In genomic region chr16:67104061-67104460, GRCh38 we compare ENCODE assay signal across 7 cellular contexts. TPM values are rescaled to one million over a fixed set of nuclear protein-coding genes. Genes with fewer than 3 reads are reported as not detected.
DNase-seq lines count a peak whose midpoint lies in the region; ATAC-seq, FAIRE-seq and TF ChIP-seq lines count a peak whose summit lies in the region.
"Had no signal": no experiment of that assay in that cellular context is flagged by ENCODE, and none has a peak within 500 bp of the region (broad histone marks: within the 10 kb centered on the region; RNA-seq: fewer than 3 reads in every experiment).

No MANE protein-coding gene starts in this region.

- peak; percentile 22 for TF ChIP-seq CTCF in epithelial cell of esophagus (IDR thresholded peaks at IDR 0.05; ENCODE audit: insufficient read depth, low read depth, low read length, missing control alignments)

- FAIRE-seq in urothelium cell line (lab: Jason Lieb, UNC) (no peak), GM12891 (lab: Jason Lieb, UNC) (no peak)

- no peak overlapping the region for H3K4me3 Mint-ChIP-seq in activated naive CD8-positive, alpha-beta T cell treated with anti-CD3 and anti-CD28 coated beads, Interleukin-2, amount 10 ng/mL, durations not matched to agents 7 days and 5 days
- no peak overlapping the region for H3K4me3 Mint-ChIP-seq in activated naive CD8-positive, alpha-beta T cell treated with anti-CD3 and anti-CD28 coated beads for 36 hours
- H3K4me3 Mint-ChIP-seq: activated T-cell treated with anti-CD3 and anti-CD28 coated beads, Interleukin-2, amount 50 U/mL, for 24 hours had no signal

- H3K4me1 Mint-ChIP-seq in activated naive CD8-positive, alpha-beta T cell treated with anti-CD3 and anti-CD28 coated beads, Interleukin-2, amount 10 ng/mL, durations not matched to agents 7 days and 5 days = peaks cover 4% of the 10 kb centered on the region
- H3K4me1 Mint-ChIP-seq in activated naive CD8-positive, alpha-beta T cell treated with anti-CD3 and anti-CD28 coated beads for 36 hours = no peaks in the 10 kb centered on the region

- no peak overlapping the region for H3K4me3 ChIP-seq in epithelial cell of esophagus (ENCODE audit: low read length)

- peak; percentile 35 for ATAC-seq in activated naive CD8-positive, alpha-beta T cell treated with anti-CD3 and anti-CD28 coated beads, Interleukin-2, amount 10 ng/mL, durations not matched to agents 7 days and 5 days (ENCODE audit: low read depth)
- ATAC-seq in HG03565 (IDR thresholded peaks at IDR 0.05; ENCODE audit: unreplicated experiment) = no peak

- DNase-seq in activated naive CD8-positive, alpha-beta T cell treated with anti-CD3 and anti-CD28 coated beads, Interleukin-2, amount 10 ng/mL, durations not matched to agents 7 days and 5 days = no peak
- DNase-seq in activated naive CD8-positive, alpha-beta T cell treated with anti-CD3 and anti-CD28 coated beads for 36 hours = no peak
- DNase-seq in epithelial cell of esophagus (ENCODE audit: low read depth) (no peak), urothelium cell line (ENCODE audit: low spot score) (peak; percentile 27), GM12891 (ENCODE audit: insufficient read length, low spot score) (no peak)
- DNase-seq: activated T-cell treated with anti-CD3 and anti-CD28 coated beads, Interleukin-2, amount 50 U/mL, for 24 hours had no signal

- H3K27ac Mint-ChIP-seq in activated naive CD8-positive, alpha-beta T cell treated with anti-CD3 and anti-CD28 coated beads, Interleukin-2, amount 10 ng/mL, durations not matched to agents 7 days and 5 days = no peak overlapping the region
- no peak overlapping the region for H3K27ac Mint-ChIP-seq in activated naive CD8-positive, alpha-beta T cell treated with anti-CD3 and anti-CD28 coated beads for 36 hours

- no peak for TF ChIP-seq POLR2A in GM12891 (IDR thresholded peaks at IDR 0.05; ENCODE audit: low read depth, low read length)

- H3K9me3 Mint-ChIP-seq in activated naive CD8-positive, alpha-beta T cell treated with anti-CD3 and anti-CD28 coated beads, Interleukin-2, amount 10 ng/mL, durations not matched to agents 7 days and 5 days = no peaks in the 10 kb centered on the region
- H3K9me3 Mint-ChIP-seq in activated naive CD8-positive, alpha-beta T cell treated with anti-CD3 and anti-CD28 coated beads for 36 hours = no peaks in the 10 kb centered on the region
- H3K9me3 Mint-ChIP-seq: activated T-cell treated with anti-CD3 and anti-CD28 coated beads, Interleukin-2, amount 50 U/mL, for 24 hours had no signal

- POLR2A ChIA-PET in activated naive CD8-positive, alpha-beta T cell treated with anti-CD3 and anti-CD28 coated beads, Interleukin-2, amount 10 ng/mL, durations not matched to agents 7 days and 5 days (lab: Charles Lee) = interaction anchor here (1.1 kb wide), 1 partner anchor 76 kb away, joined by 4 read pairs; no protein-coding TSS in a partner anchor

- H3K27me3 Mint-ChIP-seq in activated naive CD8-positive, alpha-beta T cell treated with anti-CD3 and anti-CD28 coated beads, Interleukin-2, amount 10 ng/mL, durations not matched to agents 7 days and 5 days = no peaks in the 10 kb centered on the region
- H3K27me3 Mint-ChIP-seq in activated naive CD8-positive, alpha-beta T cell treated with anti-CD3 and anti-CD28 coated beads for 36 hours = no peaks in the 10 kb centered on the region
- H3K27me3 Mint-ChIP-seq: activated T-cell treated with anti-CD3 and anti-CD28 coated beads, Interleukin-2, amount 50 U/mL, for 24 hours had no signal

- H3K36me3 Mint-ChIP-seq in activated naive CD8-positive, alpha-beta T cell treated with anti-CD3 and anti-CD28 coated beads, Interleukin-2, amount 10 ng/mL, durations not matched to agents 7 days and 5 days = peaks cover 12% of the 10 kb centered on the region
- peaks cover 4% of the 10 kb centered on the region for H3K36me3 Mint-ChIP-seq in activated naive CD8-positive, alpha-beta T cell treated with anti-CD3 and anti-CD28 coated beads for 36 hours

TF ChIP-seq in GM12891, 5 proteins besides CTCF, POLR2A, EP300 and RAD21:
- TF ChIP-seq TAF1 (IDR thresholded peaks at IDR 0.05; ENCODE audit: low read depth, low read length) (no peak), POLR2AphosphoS5 (IDR thresholded peaks at IDR 0.05; ENCODE audit: low read depth, low read length) (no peak), PAX5 (IDR thresholded peaks at IDR 0.05; ENCODE audit: insufficient read depth, low read length, severe bottlenecking) (no peak), SPI1 (IDR thresholded peaks at IDR 0.05; ENCODE audit: low read depth, low read length) (no peak), POU2F2 (IDR thresholded peaks at IDR 0.05; ENCODE audit: low read depth, low read length) (no peak)

RNA-seq across cellular contexts. Expression of gene PHAF1, which starts 5.7 kb away (rescaled TPM):
- 10 to 100 TPM; 16.6 to 17.3 TPM for total RNA-seq in activated naive CD8-positive, alpha-beta T cell treated with anti-CD3 and anti-CD28 coated beads, Interleukin-2, amount 10 ng/mL, durations not matched to agents 7 days and 5 days
- 10 to 100 TPM; 13.8 to 14.9 TPM for total RNA-seq in activated naive CD8-positive, alpha-beta T cell treated with anti-CD3 and anti-CD28 coated beads for 36 hours
- 5.9 TPM for polyA plus RNA-seq in GM12891 (2012; ENCODE audit: low read depth, missing spikeins)

RNA-seq across cellular contexts. Expression of gene B3GNT9, which starts 46.7 kb away (rescaled TPM):
- total RNA-seq in activated naive CD8-positive, alpha-beta T cell treated with anti-CD3 and anti-CD28 coated beads, Interleukin-2, amount 10 ng/mL, durations not matched to agents 7 days and 5 days = 10 to 100 TPM in 1 of 2 experiments, 1 to 10 TPM in 1; 9.0 to 10.1 TPM
- 1 to 10 TPM; 1.5 to 1.7 TPM for total RNA-seq in activated naive CD8-positive, alpha-beta T cell treated with anti-CD3 and anti-CD28 coated beads for 36 hours
- polyA plus RNA-seq in GM12891 (2012; ENCODE audit: low read depth, missing spikeins) = 3.2 TPM

RNA-seq across cellular contexts. Expression of gene TRADD, which starts 55.6 kb away (rescaled TPM):
- 10 to 100 TPM; 77.3 to 81.7 TPM for total RNA-seq in activated naive CD8-positive, alpha-beta T cell treated with anti-CD3 and anti-CD28 coated beads, Interleukin-2, amount 10 ng/mL, durations not matched to agents 7 days and 5 days
- total RNA-seq in activated naive CD8-positive, alpha-beta T cell treated with anti-CD3 and anti-CD28 coated beads for 36 hours = 10 to 100 TPM; 15.3 to 16.0 TPM
- 17.2 TPM for polyA plus RNA-seq in GM12891 (2012; ENCODE audit: low read depth, missing spikeins)

RNA-seq across cellular contexts. Expression of gene FBXL8, which starts 55.7 kb away (rescaled TPM):
- total RNA-seq in activated naive CD8-positive, alpha-beta T cell treated with anti-CD3 and anti-CD28 coated beads, Interleukin-2, amount 10 ng/mL, durations not matched to agents 7 days and 5 days = 10 to 100 TPM; 34.1 to 41.3 TPM
- total RNA-seq in activated naive CD8-positive, alpha-beta T cell treated with anti-CD3 and anti-CD28 coated beads for 36 hours = 1 to 10 TPM; 7.9 to 8.5 TPM
- polyA plus RNA-seq in GM12891 (2012; ENCODE audit: low read depth, missing spikeins) = 6.3 TPM

Comparison
In these comparisons a context has a peak if more than half of its experiments do, and no peak if none do; other contexts are left out.
1. RNA of gene TRADD, which starts 55.6 kb away (total RNA-seq): 77.3 to 81.7 TPM in activated naive CD8-positive, alpha-beta T cell treated with anti-CD3 and anti-CD28 coated beads, Interleukin-2, amount 10 ng/mL, durations not matched to agents 7 days and 5 days; 15.3 to 16.0 TPM in activated naive CD8-positive, alpha-beta T cell treated with anti-CD3 and anti-CD28 coated beads for 36 hours; every median in the first group is over 4 times any median in the second.